ENCODE assay signal across 8 cellular contexts in genomic region chr5:50666261-50667078, GRCh38. TPM values are rescaled to one million over a fixed set of nuclear protein-coding genes. Genes with fewer than 3 reads are reported as not detected.
DNase-seq lines count a peak whose midpoint lies in the region; ATAC-seq and TF ChIP-seq lines count a peak whose summit lies in the region.

A gene with protein sequence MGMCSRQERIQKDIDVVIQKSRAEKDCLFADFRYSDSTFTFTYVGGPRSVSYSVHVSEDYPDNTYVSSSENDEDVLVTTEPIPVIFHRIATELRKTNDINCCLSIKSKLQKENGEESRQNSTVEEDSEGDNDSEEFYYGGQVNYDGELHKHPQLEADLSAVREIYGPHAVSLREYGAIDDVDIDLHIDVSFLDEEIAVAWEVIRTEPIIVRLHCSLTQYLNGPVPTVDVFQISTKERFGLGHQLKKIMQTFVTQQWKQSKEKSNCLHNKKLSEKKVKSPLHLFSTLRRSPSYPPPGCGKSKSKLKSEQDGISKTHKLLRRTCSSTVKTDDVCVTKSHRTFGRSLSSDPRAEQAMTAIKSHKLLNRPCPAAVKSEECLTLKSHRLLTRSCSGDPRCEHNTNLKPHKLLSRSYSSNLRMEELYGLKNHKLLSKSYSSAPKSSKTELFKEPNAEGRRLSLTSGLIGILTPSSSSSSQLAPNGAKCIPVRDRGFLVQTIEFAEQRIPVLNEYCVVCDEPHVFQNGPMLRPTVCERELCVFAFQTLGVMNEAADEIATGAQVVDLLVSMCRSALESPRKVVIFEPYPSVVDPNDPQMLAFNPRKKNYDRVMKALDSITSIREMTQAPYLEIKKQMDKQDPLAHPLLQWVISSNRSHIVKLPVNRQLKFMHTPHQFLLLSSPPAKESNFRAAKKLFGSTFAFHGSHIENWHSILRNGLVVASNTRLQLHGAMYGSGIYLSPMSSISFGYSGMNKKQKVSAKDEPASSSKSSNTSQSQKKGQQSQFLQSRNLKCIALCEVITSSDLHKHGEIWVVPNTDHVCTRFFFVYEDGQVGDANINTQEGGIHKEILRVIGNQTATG (plus strand): TSS chr5:50666637. CDS start chr5:50667096, 459 bp downstream.

- H3K4me3 ChIP-seq in GM08714 (ENCODE audit: low read length) (peak within 1 kb of the TSS; percentile 89), mesenchymal stem cell (ENCODE audit: insufficient read depth in 1 of 2, low read depth in 1 of 2, low read length in 2 of 2) (peak within 1 kb of the TSS; percentile 92 to 96)

- POLR2A ChIA-PET in activated CD8-positive, alpha-beta T cell treated with anti-CD3 and anti-CD28 coated beads for 36 hours (lab: Charles Lee), result interaction anchor here (0.7 to 1.9 kb wide), 9 partner anchors 20 to 90 kb away, joined by 3 to 13 read pairs (median 4); no protein-coding TSS in a partner anchor

- peak within 1 kb of the TSS; percentile 80 to 94 for H3K4ac ChIP-seq in mesenchymal stem cell (ENCODE audit: low read depth in 1 of 2, low read length in 2 of 2)

- H3K9ac ChIP-seq in mesenchymal stem cell (ENCODE audit: low read length), result peak within 1 kb of the TSS; percentile 94

- WGBS in mesenchymal stem cell, result under 1% methylated on average over 36 of the region's 70 CpGs

- peak within 1 kb of the TSS; percentile 90 for H2BK15ac ChIP-seq in mesenchymal stem cell (ENCODE audit: low read depth, poor library complexity, severe bottlenecking)

- peak within 1 kb of the TSS in 1 of 2 experiments; percentile 23 for H3K23ac ChIP-seq in mesenchymal stem cell (ENCODE audit: low read length in 2 of 2)

- peak; percentile 61 for ATAC-seq in activated CD8-positive, alpha-beta T cell treated with anti-CD3 and anti-CD28 coated beads for 36 hours
- ATAC-seq in effector memory CD8-positive, alpha-beta T cell (replicated peaks), result peak; percentile 55

- H3K79me1 ChIP-seq in mesenchymal stem cell (replicated peaks; ENCODE audit: low read length, poor library complexity, severe bottlenecking), result peaks cover 3% of the 10 kb centered on the region

- H3K18ac ChIP-seq in mesenchymal stem cell (ENCODE audit: low read depth in 1 of 2, low read length in 2 of 2), result peak within 1 kb of the TSS; percentile 98 to 99

- intact Hi-C loops in activated CD8-positive, alpha-beta T cell treated with anti-CD3 and anti-CD28 coated beads for 36 hours (cut with micrococcal nuclease), result loop anchor here (5.0 kb wide), 3 partner anchors 41 to 224 kb away; partner anchors contain the start of gene EMB

- H3K4me3 Mint-ChIP-seq in activated CD8-positive, alpha-beta T cell treated with anti-CD3 and anti-CD28 coated beads for 36 hours, result peak within 1 kb of the TSS; percentile 90
- peak within 1 kb of the TSS; percentile 92 to 99 for H3K4me3 Mint-ChIP-seq in effector memory CD8-positive, alpha-beta T cell

- H3K14ac ChIP-seq in mesenchymal stem cell (ENCODE audit: low read length in 2 of 2), result peak within 1 kb of the TSS; percentile 86 to 96

- H2BK120ac ChIP-seq in mesenchymal stem cell (ENCODE audit: low read depth, low read length), result peak within 1 kb of the TSS; percentile 82

- H3K27me3 Mint-ChIP-seq in activated CD8-positive, alpha-beta T cell treated with anti-CD3 and anti-CD28 coated beads for 36 hours, result no peaks in the 10 kb centered on the region
- no peaks in the 10 kb centered on the region for H3K27me3 Mint-ChIP-seq in effector memory CD8-positive, alpha-beta T cell

- no peaks in the 10 kb centered on the region for H3K4me1 ChIP-seq in mesenchymal stem cell (ENCODE audit: control insufficient read depth, insufficient read depth, low read depth, low read length)

- H4K8ac ChIP-seq in mesenchymal stem cell (ENCODE audit: low read length), result peak within 1 kb of the TSS; percentile 94

- peak within 1 kb of the TSS; percentile 54 for H2AK5ac ChIP-seq in mesenchymal stem cell (ENCODE audit: low read length, severe bottlenecking)

- peak within 1 kb of the TSS; percentile 95 for H2AFZ ChIP-seq in mesenchymal stem cell (ENCODE audit: low read depth, low read length)

- peak within 1 kb of the TSS; percentile 97 for H4K91ac ChIP-seq in mesenchymal stem cell (ENCODE audit: low read length)

- peaks cover under 1% of the 10 kb centered on the region for H3K9me3 Mint-ChIP-seq in activated CD8-positive, alpha-beta T cell treated with anti-CD3 and anti-CD28 coated beads for 36 hours
- no peaks in the 10 kb centered on the region for H3K9me3 Mint-ChIP-seq in effector memory CD8-positive, alpha-beta T cell

- CTCF ChIA-PET in activated CD8-positive, alpha-beta T cell treated with anti-CD3 and anti-CD28 coated beads for 36 hours (lab: Charles Lee), result interaction anchor here (0.9 kb wide), 1 partner anchor 237 kb away, joined by 3 read pairs; no protein-coding TSS in a partner anchor

- no peaks in the 10 kb centered on the region for H3K36me3 ChIP-seq in mesenchymal stem cell (ENCODE audit: control insufficient read depth in 1 of 2, insufficient read depth in 2 of 2, low read depth in 1 of 2, low read length in 2 of 2)

- TF ChIP-seq CTCF in activated CD8-positive, alpha-beta T cell treated with anti-CD3 and anti-CD28 coated beads for 36 hours (IDR thresholded peaks at IDR 0.05), result no peak

- peak within 1 kb of the TSS; percentile 87 for H3K4me2 ChIP-seq in mesenchymal stem cell (ENCODE audit: low read length, poor library complexity, severe bottlenecking)

- peaks cover 32% of the 10 kb centered on the region for H3K4me1 Mint-ChIP-seq in activated CD8-positive, alpha-beta T cell treated with anti-CD3 and anti-CD28 coated beads for 36 hours (ENCODE audit: low read depth)
- H3K4me1 Mint-ChIP-seq in effector memory CD8-positive, alpha-beta T cell (ENCODE audit: low read depth in 2 of 2), result peaks cover 39 to 56% of the 10 kb centered on the region in 2 donors

- H3K27ac Mint-ChIP-seq in activated CD8-positive, alpha-beta T cell treated with anti-CD3 and anti-CD28 coated beads for 36 hours, result peak within 1 kb of the TSS; percentile 99
- peak within 1 kb of the TSS; percentile 98 to 100 for H3K27ac Mint-ChIP-seq in effector memory CD8-positive, alpha-beta T cell

- H3K27me3 ChIP-seq in mesenchymal stem cell (ENCODE audit: control insufficient read depth in 1 of 2, insufficient read depth in 1 of 2, low read length in 2 of 2), result no peaks in the 10 kb centered on the region

- peaks cover 11% of the 10 kb centered on the region for H3K36me3 Mint-ChIP-seq in activated CD8-positive, alpha-beta T cell treated with anti-CD3 and anti-CD28 coated beads for 36 hours (ENCODE audit: low read depth)
- peaks cover 58% of the 10 kb centered on the region for H3K36me3 Mint-ChIP-seq in effector memory CD8-positive, alpha-beta T cell (ENCODE audit: insufficient read depth)

- H3K27ac ChIP-seq in mesenchymal stem cell (ENCODE audit: low read length, poor library complexity, severe bottlenecking), result peak within 1 kb of the TSS; percentile 57

- no peaks in the 10 kb centered on the region for H3K9me3 ChIP-seq in mesenchymal stem cell (ENCODE audit: control insufficient read depth, low read length)

- peak within 1 kb of the TSS; percentile 61 for H2BK5ac ChIP-seq in mesenchymal stem cell (ENCODE audit: low read depth, low read length, poor library complexity, severe bottlenecking)

- DNase-seq in HCEC 1CT (peak; percentile 49), NCI-H2029 treated with DMSO at 0.1 percent for 48 hours (lab: John Stamatoyannopoulos, UW) (peak; percentile 13), mesenchymal stem cell (peak; percentile 82), superior temporal gyrus (ENCODE audit: extremely low spot score) (no peak)
- peak; percentile 52 for DNase-seq in activated CD8-positive, alpha-beta T cell treated with anti-CD3 and anti-CD28 coated beads for 36 hours
- peak; percentile 47 to 53 (median 52) for DNase-seq in effector memory CD8-positive, alpha-beta T cell
- DNase-seq in stimulated activated CD8-positive, alpha-beta memory T cell treated with anti-CD3 and anti-CD28 coated beads, Interleukin-15, amount 100 ng/mL, for 48 hours (ENCODE audit: low read depth in 2 of 2), result peak; percentile 17 to 19

- peak within 1 kb of the TSS; percentile 54 to 92 for H2BK12ac ChIP-seq in mesenchymal stem cell (ENCODE audit: low read length in 2 of 2)

RNA-seq across cellular contexts. Expression of the gene that starts here (rescaled TPM):
- total RNA-seq in activated CD8-positive, alpha-beta T cell treated with anti-CD3 and anti-CD28 coated beads for 36 hours, result 10 to 100 TPM; 42.9 to 48.3 TPM
- polyA plus RNA-seq in mesenchymal stem cell (2013, experiment 1 of 2), result 14.4 TPM
- polyA plus RNA-seq in mesenchymal stem cell (2013, experiment 2 of 2), result 13.3 TPM
